ENCODE assay signal across 1 cellular context in genomic region chr6:43009124-43009523, GRCh38.
TF ChIP-seq lines count a peak whose summit lies in the region.

No MANE protein-coding gene starts in this region.

TF ChIP-seq in H1, 55 proteins besides CTCF, POLR2A, EP300 and RAD21:
- no peak for TF ChIP-seq RBBP5 (IDR thresholded peaks at IDR 0.05; ENCODE audit: borderline replicate concordance, low read depth, low read length)
- TF ChIP-seq SP4 (IDR thresholded peaks at IDR 0.05; ENCODE audit: low read length) = no peak
- TF ChIP-seq ATF3 (IDR thresholded peaks at IDR 0.05; ENCODE audit: insufficient read depth, low read depth, low read length) = no peak
- no peak for TF ChIP-seq TAF7 (optimal IDR thresholded peaks at IDR 0.05; ENCODE audit: borderline replicate concordance, low read depth, low read length)
- TF ChIP-seq CBX8 (IDR thresholded peaks at IDR 0.05; ENCODE audit: borderline replicate concordance, low read depth, low read length) = no peak
- TF ChIP-seq HDAC6 (IDR thresholded peaks at IDR 0.05; ENCODE audit: low read depth, low read length) = no peak
- no peak for TF ChIP-seq USF2 (IDR thresholded peaks at IDR 0.05; ENCODE audit: low read length)
- TF ChIP-seq YY1 (IDR thresholded peaks at IDR 0.05; ENCODE audit: low read depth, low read length) = no peak
- TF ChIP-seq KDM1A (IDR thresholded peaks at IDR 0.05; ENCODE audit: borderline replicate concordance, low read length) = no peak
- no peak for TF ChIP-seq PHF8 (conservative IDR thresholded peaks at IDR 0.05; ENCODE audit: low read depth, low read length)
- no peak for TF ChIP-seq CHD1 (IDR thresholded peaks at IDR 0.05; ENCODE audit: low read depth, low read length)
- no peak for TF ChIP-seq POU5F1 (IDR thresholded peaks at IDR 0.05; ENCODE audit: low read depth, low read length)
- TF ChIP-seq CEBPB (IDR thresholded peaks at IDR 0.05; ENCODE audit: low read depth, low read length) = no peak
- no peak for TF ChIP-seq E2F6 (IDR thresholded peaks at IDR 0.05)
- no peak for TF ChIP-seq ZNF274 (IDR thresholded peaks at IDR 0.05; ENCODE audit: borderline replicate concordance, extremely low read depth, low read length)
- no peak for TF ChIP-seq MAFK (IDR thresholded peaks at IDR 0.05; ENCODE audit: low read depth, low read length)
- no peak for TF ChIP-seq FOSL1 (IDR thresholded peaks at IDR 0.05; ENCODE audit: insufficient read depth, low read depth, low read length)
